ENCODE assay signal across 23 cellular contexts in genomic region chr21:45963225-45963555, GRCh38.
"Had no signal": no experiment of that assay in that cellular context is flagged by ENCODE, and none has a peak within 500 bp of the region (broad histone marks: within the 10 kb centered on the region; RNA-seq: fewer than 3 reads in every experiment).

No MANE protein-coding gene starts in this region.

- H3K27ac ChIP-seq: adrenal gland, esophagus muscularis mucosa, gastrocnemius medialis, left lung, stomach, testis, upper lobe of right lung had no signal

- H3K27me3 ChIP-seq: adrenal gland, esophagus muscularis mucosa, gastrocnemius medialis, heart right ventricle, testis had no signal

- H3K36me3 ChIP-seq: adrenal gland, esophagus muscularis mucosa, gastrocnemius medialis, heart right ventricle, left lung, stomach, upper lobe of right lung had no signal

- ATAC-seq: activated CD8-positive, alpha-beta T cell treated with anti-CD3 and anti-CD28 coated beads for 36 hours; activated T-cell treated with anti-CD3 and anti-CD28 coated beads, Interleukin-2, amount 50 U/mL, for 4 hours; gastrocnemius medialis; left lung; natural killer cell; sciatic nerve; upper lobe of right lung; WTC11 had no signal

- H3K4me1 ChIP-seq: adrenal gland, left lung, stomach, testis had no signal

- DNase-seq: activated CD4-positive, alpha-beta T cell treated with anti-CD3 and anti-CD28 coated beads for 4 hours; activated CD8-positive, alpha-beta T cell treated with anti-CD3 and anti-CD28 coated beads for 36 hours; activated effector memory CD4-positive, alpha-beta T cell treated with Interleukin-2 at 50 U/mL for 16 hours; activated naive CD4-positive, alpha-beta T cell treated with anti-CD3 and anti-CD28 coated beads, Interleukin-2, amount 50 U/mL, for 16 hours; activated T-cell treated with anti-CD3 and anti-CD28 coated beads, Interleukin-2, amount 50 U/mL, for 4 hours; adrenal gland; caudate nucleus; effector CD4-positive, alpha-beta T cell; gastrocnemius medialis; heart right ventricle; left lung; mesendoderm; natural killer cell; occipital lobe; stimulated activated CD4-positive, alpha-beta T cell treated with anti-CD3 and anti-CD28 coated beads, Interleukin-2, amount 100 ng/mL, for 24 hours; stomach; SW 1271; testis; upper lobe of right lung had no signal

- H3K4me3 ChIP-seq: adrenal gland, coronary artery, esophagus muscularis mucosa, gastrocnemius medialis, heart right ventricle, left lung, stomach, testis, upper lobe of right lung had no signal

- H3K9me3 ChIP-seq: adrenal gland, gastrocnemius medialis, testis, upper lobe of right lung had no signal
